21 cellular contexts compared by ENCODE assay signal in genomic region chr17:45775148-45775547, GRCh38. TPM values are rescaled to one million over a fixed set of nuclear protein-coding genes. Genes with fewer than 3 reads are reported as not detected.
DNase-seq lines count a peak whose midpoint lies in the region; FAIRE-seq and TF ChIP-seq lines count a peak whose summit lies in the region.
"Had no signal": no experiment of that assay in that cellular context is flagged by ENCODE, and none has a peak within 500 bp of the region (broad histone marks: within the 10 kb centered on the region; RNA-seq: fewer than 3 reads in every experiment).

No MANE protein-coding gene starts in this region.

- no peak overlapping the region for H4K5ac ChIP-seq in H1 (ENCODE audit: insufficient read length, low read depth, low read length)

- no peak overlapping the region for H2BK120ac ChIP-seq in H1 (replicated peaks; ENCODE audit: low read depth, low read length)

- H3K18ac ChIP-seq in H1 (ENCODE audit: extremely low read depth, low read length) = no peak overlapping the region

- no peak overlapping the region for H3K56ac ChIP-seq in H1 (replicated peaks; ENCODE audit: insufficient read length, low read depth, low read length)

- in situ Hi-C loops in G401 (cut with HindIII; ENCODE audit: low sequenced_read_pairs) = no loop called here

- TF ChIP-seq EP300 in H1 (IDR thresholded peaks at IDR 0.05; ENCODE audit: borderline replicate concordance in 1 of 2, low read depth in 2 of 2, low read length in 2 of 2) = no peak

- intact Hi-C loops in activated CD4-positive, alpha-beta memory T cell treated with anti-CD3 and anti-CD28 coated beads for 36 hours (cut with micrococcal nuclease) = no loop called here

- H3K4me3 ChIP-seq in H1 (ENCODE audit: extremely low read depth in 1 of 4, insufficient read depth in 2 of 4, low read depth in 3 of 4, low read length in 4 of 4) = no peak overlapping the region
- H3K4me3 ChIP-seq: adrenal gland, esophagus squamous epithelium, thoracic aorta had no signal

- H3K4me1 ChIP-seq in H1 (replicated peaks in 1 of 4; ENCODE audit: control insufficient read depth in 3 of 4, insufficient read depth in 4 of 4, low read length in 3 of 4) = peaks cover 9 to 15% (median 13%) of the 10 kb centered on the region in 4 experiments
- H3K4me1 ChIP-seq: adrenal gland, esophagus squamous epithelium had no signal

- POLR2A ChIA-PET in H1 (lab: Charles Lee; ENCODE audit: partially characterized antibody) = interaction anchor here (0.7 to 5.3 kb wide), 2 partner anchors 8 to 13 kb away, joined by 3 to 23 read pairs; partner anchors contain the start of gene CRHR1
- POLR2A ChIA-PET in activated CD4-positive, alpha-beta memory T cell treated with anti-CD3 and anti-CD28 coated beads for 36 hours (lab: Charles Lee) = no interaction called here

- H3K14ac ChIP-seq in H1 (ENCODE audit: insufficient read length) = no peak overlapping the region

- no peak overlapping the region for H3K4me2 ChIP-seq in H1 (ENCODE audit: insufficient read depth in 1 of 2, low read depth in 2 of 2, low read length in 2 of 2)

- TF ChIP-seq POLR2A in H1 (IDR thresholded peaks at IDR 0.05; ENCODE audit: control extremely low read depth in 1 of 2, low read depth in 2 of 2, low read length in 2 of 2) = no peak

- H4K91ac ChIP-seq in H1 (replicated peaks; ENCODE audit: insufficient read length, low read length) = no peak overlapping the region

- no peaks in the 10 kb centered on the region for H4K20me1 ChIP-seq in H1 (replicated peaks in 1 of 2; ENCODE audit: control insufficient read depth in 1 of 2, insufficient read depth in 2 of 2, low read length in 2 of 2)

- no peak overlapping the region for H2AK5ac ChIP-seq in H1 (ENCODE audit: low read depth, low read length)

- peak overlapping the region; percentile 12; the same call in 1 of the 2 replicates for H2BK12ac ChIP-seq in H1 (ENCODE audit: low read depth, low read length)

- peaks cover 19% of the 10 kb centered on the region for H3K27me3 Mint-ChIP-seq in activated CD4-positive, alpha-beta memory T cell treated with anti-CD3 and anti-CD28 coated beads for 36 hours

- peak overlapping the region; percentile 10; the same call in 1 of the 2 replicates for H2BK15ac ChIP-seq in H1 (ENCODE audit: low read length)

- no peak for TF ChIP-seq RAD21 in H1 (IDR thresholded peaks at IDR 0.05 in 1 of 2, conservative IDR thresholded peaks at IDR 0.05 in 1 of 2; ENCODE audit: low read depth in 2 of 2, low read length in 2 of 2)

- no peaks in the 10 kb centered on the region for H3K9me3 Mint-ChIP-seq in activated CD4-positive, alpha-beta memory T cell treated with anti-CD3 and anti-CD28 coated beads for 36 hours
- H3K9me3 Mint-ChIP-seq: activated B cell treated with CpG ODN at 0.5 μM for 24 hours; activated T-helper 2 cell treated with anti-CD3 and anti-CD28 coated beads, Interferon-gamma antibody, Interleukin-2, Interleukin-4, amounts not matched to agents 10 μg/mL and 5 μg/mL and 100 μg/mL, durations not matched to agents 14 hours and 24 hours and 36 hours had no signal

- CTCF ChIA-PET in H1 (lab: Charles Lee; ENCODE audit: partially characterized antibody) = interaction anchor here (0.9 to 6.6 kb wide), 10 partner anchors 7 to 127 kb away, joined by 3 to 84 read pairs (median 3); partner anchors contain the start of gene CRHR1
- CTCF ChIA-PET in activated CD4-positive, alpha-beta memory T cell treated with anti-CD3 and anti-CD28 coated beads for 36 hours (lab: Charles Lee) = no interaction called here

- H3K27ac Mint-ChIP-seq in activated CD4-positive, alpha-beta memory T cell treated with anti-CD3 and anti-CD28 coated beads for 36 hours = no peak overlapping the region
- H3K27ac Mint-ChIP-seq: activated B cell treated with CpG ODN at 0.5 μM for 24 hours; activated T-helper 2 cell treated with anti-CD3 and anti-CD28 coated beads, Interferon-gamma antibody, Interleukin-2, Interleukin-4, amounts not matched to agents 10 μg/mL and 5 μg/mL and 100 μg/mL, durations not matched to agents 14 hours and 24 hours and 36 hours; naive B cell had no signal

- H2AFZ ChIP-seq in H1 (ENCODE audit: low read length) = no peak overlapping the region

- no peak overlapping the region for H3K4me3 Mint-ChIP-seq in activated CD4-positive, alpha-beta memory T cell treated with anti-CD3 and anti-CD28 coated beads for 36 hours
- H3K4me3 Mint-ChIP-seq: activated B cell treated with CpG ODN at 0.5 μM for 24 hours had no signal

- H3K23ac ChIP-seq in H1 (ENCODE audit: insufficient read length) = no peak overlapping the region

- no peaks in the 10 kb centered on the region for H3K4me1 Mint-ChIP-seq in activated CD4-positive, alpha-beta memory T cell treated with anti-CD3 and anti-CD28 coated beads for 36 hours (ENCODE audit: low read depth)
- H3K4me1 Mint-ChIP-seq: activated B cell treated with CpG ODN at 0.5 μM for 24 hours, naive B cell had no signal

- no peaks in the 10 kb centered on the region for H3K9me3 ChIP-seq in H1 (ENCODE audit: insufficient read depth in 2 of 2, low read depth in 1 of 2, low read length in 1 of 2)
- H3K9me3 ChIP-seq: adrenal gland, BE2C, esophagus squamous epithelium, thoracic aorta had no signal

- peak overlapping the region; percentile 34 for H3K4ac ChIP-seq in H1 (replicated peaks; ENCODE audit: insufficient read length, low read depth, low read length)

- 71% methylated on average over 5 of the region's 5 CpGs; no CpG with 5 or more reads in 1 of the 2 experiments for WGBS in H1 (ENCODE audit: extremely low coverage in 1 of 2, insufficient coverage in 1 of 2, insufficient read length in 1 of 2, insufficient replicate concordance in 2 of 2, low coverage in 1 of 2, low lambda C conversion rate in 2 of 2, missing lambda C conversion rate in 1 of 2), 2 experiments

- no peak for TF ChIP-seq CTCF in H1 (IDR thresholded peaks at IDR 0.05; ENCODE audit: control extremely low read depth in 1 of 3, insufficient read depth in 1 of 3, low read depth in 1 of 3, low read length in 3 of 3)

- H2BK5ac ChIP-seq in H1 (ENCODE audit: low read depth, low read length) = no peak overlapping the region

- H3K27ac ChIP-seq in H1 (ENCODE audit: low read depth, low read length) = no peak overlapping the region
- H3K27ac ChIP-seq: adrenal gland, esophagus squamous epithelium, thoracic aorta had no signal

- no peaks in the 10 kb centered on the region for H3K79me1 ChIP-seq in H1 (ENCODE audit: low read depth, low read length)

- no peaks in the 10 kb centered on the region; the same call in 1 of the 2 replicates for H3K23me2 ChIP-seq in H1 (ENCODE audit: low read depth, low read length)

- H3K36me3 ChIP-seq in H1 (ENCODE audit: control insufficient read depth in 2 of 4, insufficient read depth in 4 of 4, low read length in 3 of 4) = no peaks in the 10 kb centered on the region
- H3K36me3 ChIP-seq: adrenal gland, BE2C, esophagus squamous epithelium, thoracic aorta had no signal

- FAIRE-seq in H1 (lab: Jason Lieb, UNC) = no peak

- H3K27me3 ChIP-seq in H1 (replicated peaks in 1 of 4; ENCODE audit: control insufficient read depth in 3 of 4, extremely low read depth in 1 of 4, insufficient read depth in 3 of 4, low read length in 3 of 4) = no peaks in the 10 kb centered on the region

- no peak overlapping the region for H3K9ac ChIP-seq in H1 (replicated peaks in 1 of 4; ENCODE audit: extremely low read depth in 1 of 4, low read depth in 3 of 4, low read length in 3 of 4)

- DNase-seq in DMS 273 (lab: John Stamatoyannopoulos, UW; ENCODE audit: unreplicated experiment) = peak; percentile 94
- peak; percentile 30 for DNase-seq in G401 (ENCODE audit: low spot score)
- peak; percentile 95 for DNase-seq in NCI-H2196 treated with DMSO at 0.1 percent for 48 hours (lab: John Stamatoyannopoulos, UW; ENCODE audit: unreplicated experiment)
- no peak for DNase-seq in H1 (ENCODE audit: low read depth in 1 of 2, low spot score in 2 of 2)
- DNase-seq in activated CD8-positive, alpha-beta memory T cell treated with anti-CD3 and anti-CD28 coated beads, Interleukin-2, amount 50 U/mL, for 4 hours = no peak
- no peak for DNase-seq in activated CD4-positive, alpha-beta memory T cell treated with anti-CD3 and anti-CD28 coated beads for 36 hours
- DNase-seq in stimulated activated CD4-positive, alpha-beta T cell treated with anti-CD3 and anti-CD28 coated beads, Interleukin-4, amount 100 ng/mL, for 1 hour = no peak
- DNase-seq: activated B cell treated with CpG ODN at 0.5 μM for 24 hours; effector CD4-positive, alpha-beta T cell; esophagus squamous epithelium; H7; KBM-7; naive B cell; NCI-H1694; stimulated activated CD4-positive, alpha-beta T cell treated with anti-CD3 and anti-CD28 coated beads, Interleukin-4, amount 100 ng/mL, for 24 hours had no signal

- no peaks in the 10 kb centered on the region for H3K36me3 Mint-ChIP-seq in activated CD4-positive, alpha-beta memory T cell treated with anti-CD3 and anti-CD28 coated beads for 36 hours

- H4K8ac ChIP-seq in H1 (ENCODE audit: extremely low read depth, insufficient read depth, low read length) = no peak overlapping the region

- H2BK20ac ChIP-seq in H1 (ENCODE audit: low read length) = 0 out of 2 replicates have a peak overlapping the region, but pooled peaks have one; percentile 32

- no peaks in the 10 kb centered on the region for H3K79me2 ChIP-seq in H1 (ENCODE audit: control insufficient read depth in 1 of 2, insufficient read depth in 2 of 2, low read length in 2 of 2)

TF ChIP-seq in H1, 55 proteins besides CTCF, POLR2A, EP300 and RAD21 (continues in another document):
- no peak for TF ChIP-seq ASH2L (IDR thresholded peaks at IDR 0.05; ENCODE audit: low read length)
- no peak for TF ChIP-seq USF2 (IDR thresholded peaks at IDR 0.05; ENCODE audit: low read length)
- TF ChIP-seq JUN (IDR thresholded peaks at IDR 0.05; ENCODE audit: low read depth, low read length) = no peak

RNA-seq across cellular contexts. Expression of gene CRHR1, which starts 9.0 kb away (rescaled TPM):
- total RNA-seq in G401 (2014; rRNA removed; shearing (Covaris generic)) = not detected in 2 replicates
- total RNA-seq in H1 (2021; fragmentation: NEBNext Ultra II Directional; extraction: Animal tissue kit (Norgen Biotek cat#: 25700)) = 0.55 and 0.56 TPM in 2 replicates
- polyA plus RNA-seq in H1 (2011; rRNA removed) = 1.2 and 1.7 TPM in 2 replicates
- polyA plus RNA-seq in H1 (2011; cell fraction: cytosol; rRNA removed) = 1.3 TPM
- 2.9 TPM for polyA plus RNA-seq in H1 (2011; cell fraction: nucleus; rRNA removed)
- polyA plus RNA-seq in H1 (2012, experiment 1 of 2) = 0.37 to 1.0 TPM (median 0.62 TPM) in 4 replicates
- polyA plus RNA-seq in H1 (2012, experiment 2 of 2) = 0.56 TPM
- 0.53 TPM for polyA plus RNA-seq in H1 (2013, experiment 1 of 2)
- polyA plus RNA-seq in H1 (2013, experiment 2 of 2) = 0.42 TPM
- polyA minus RNA-seq in H1 (2011; rRNA and poly(A)+ RNA removed) = 0.66 and 3.0 TPM in 2 replicates
- polyA minus RNA-seq in H1 (2011; cell fraction: cytosol; rRNA and poly(A)+ RNA removed) = not detected
- 1.1 TPM for polyA minus RNA-seq in H1 (2011; cell fraction: nucleus; rRNA and poly(A)+ RNA removed)
- total RNA-seq in activated CD4-positive, alpha-beta memory T cell treated with anti-CD3 and anti-CD28 coated beads for 36 hours = not detected
- total RNA-seq: activated B cell treated with CpG ODN at 0.5 μM for 24 hours; activated T-helper 2 cell treated with anti-CD3 and anti-CD28 coated beads, Interferon-gamma antibody, Interleukin-2, Interleukin-4, amounts not matched to agents 10 μg/mL and 5 μg/mL and 100 μg/mL, durations not matched to agents 14 hours and 24 hours and 36 hours; esophagus squamous epithelium; glomerular endothelial cell; T-helper 1 cell treated with Interleukin-12 subunit alpha and Interleukin-12 subunit beta and Interleukin-4 antibody, amounts not matched to agents 30 ng/mL and 1 ng/mL, for 36 hours; thoracic aorta had no signal
- polyA plus RNA-seq: adrenal gland had no signal

Comparison
In these comparisons a context has a peak if more than half of its experiments do, and no peak if none do; other contexts are left out.
1. DNase-seq: peak in DMS 273 (single experiment), G401 (single experiment) and NCI-H2196 treated with DMSO at 0.1 percent for 48 hours (single experiment); none in H1 (0 of 2), activated CD8-positive, alpha-beta memory T cell treated with anti-CD3 and anti-CD28 coated beads, Interleukin-2, amount 50 U/mL, for 4 hours (single experiment), activated CD4-positive, alpha-beta memory T cell treated with anti-CD3 and anti-CD28 coated beads for 36 hours (single experiment) and stimulated activated CD4-positive, alpha-beta T cell treated with anti-CD3 and anti-CD28 coated beads, Interleukin-4, amount 100 ng/mL, for 1 hour (single experiment).